In the genomic region with DNA sequence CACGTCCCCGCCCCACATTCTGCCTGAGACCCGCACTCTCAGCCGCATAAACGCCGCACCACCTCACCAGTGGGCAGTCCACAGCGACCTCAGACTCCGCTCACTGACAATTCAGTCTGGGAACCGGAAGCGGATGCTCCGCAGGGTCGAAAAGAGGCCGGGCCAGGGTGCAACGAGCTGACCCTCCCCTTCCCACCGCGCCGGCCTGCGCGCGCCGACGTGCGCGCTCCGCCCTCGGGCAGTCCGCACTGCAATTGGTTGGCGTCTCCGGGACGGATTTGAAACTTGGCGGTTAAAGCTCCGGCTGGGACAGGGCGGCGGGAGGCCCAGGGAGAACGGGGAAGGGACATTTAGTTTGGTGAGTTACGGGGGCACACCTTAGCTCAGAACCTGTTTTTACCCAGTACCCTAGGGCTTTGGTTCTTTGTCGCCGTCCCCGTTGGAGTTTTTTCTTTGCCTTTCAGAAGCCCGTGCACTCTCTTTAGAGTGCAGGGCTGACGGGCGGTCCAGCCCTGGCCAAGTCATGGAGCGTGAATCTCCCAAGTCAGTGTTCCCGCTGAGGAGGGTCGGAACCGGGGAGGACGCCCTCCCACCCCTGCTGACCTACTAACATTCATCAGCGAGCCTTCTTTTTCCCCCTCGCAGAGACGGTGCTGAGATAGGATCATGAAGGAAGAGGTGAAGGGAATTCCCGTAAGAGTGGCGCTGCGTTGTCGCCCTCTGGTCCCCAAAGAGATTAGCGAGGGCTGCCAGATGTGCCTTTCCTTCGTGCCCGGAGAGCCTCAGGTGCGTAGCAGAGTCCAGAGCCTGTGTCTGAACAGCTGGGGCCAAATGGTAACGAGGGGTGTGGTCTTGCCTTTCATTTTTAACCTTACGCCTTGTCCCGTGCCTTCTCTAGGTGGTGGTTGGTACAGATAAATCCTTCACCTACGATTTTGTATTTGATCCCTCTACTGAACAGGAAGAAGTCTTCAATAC, we compare ENCODE assay signal across 8 cellular contexts. TPM values are rescaled to one million over a fixed set of nuclear protein-coding genes. Genes with fewer than 3 reads are reported as not detected.
DNase-seq lines count a peak whose midpoint lies in the region; ATAC-seq, FAIRE-seq and TF ChIP-seq lines count a peak whose summit lies in the region.

Gene KIF4A, plus strand, starts transcription at position 312 of the 978 bp plus-strand sequence. Its CDS starts 355 bp downstream, at position 667.
A gene with protein sequence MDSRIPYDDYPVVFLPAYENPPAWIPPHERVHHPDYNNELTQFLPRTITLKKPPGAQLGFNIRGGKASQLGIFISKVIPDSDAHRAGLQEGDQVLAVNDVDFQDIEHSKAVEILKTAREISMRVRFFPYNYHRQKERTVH (minus strand): TSS at position 135 of the 978 bp plus-strand sequence. CDS start 586 bp downstream, outside the sequence.

- H3K36me3 ChIP-seq in fibroblast of lung (ENCODE audit: control insufficient read depth, insufficient read depth, low read length): peaks cover 3% of the 10 kb centered on the region

- H3K9me3 Mint-ChIP-seq in IgD-negative memory B cell (no peaks in the 10 kb centered on the region), natural killer cell (no peaks in the 10 kb centered on the region)
- no peaks in the 10 kb centered on the region for H3K9me3 Mint-ChIP-seq in activated T-helper 1 cell treated with anti-CD3 and anti-CD28 coated beads, Interleukin-12 subunit alpha, Interleukin-12 subunit beta, Interleukin-2, Interleukin-4 antibody, amounts not matched to agents 30 ng/mL and 10 ng/mL and 1 ng/mL, durations not matched to agents 14 hours and 24 hours and 36 hours

- TF ChIP-seq CTCF in fibroblast of lung (conservative IDR thresholded peaks at IDR 0.05 in 1 of 2, IDR thresholded peaks at IDR 0.05 in 1 of 2; ENCODE audit: low read depth in 1 of 2, low read length in 2 of 2): no peak
- no peak for TF ChIP-seq CTCF in natural killer cell (IDR thresholded peaks at IDR 0.05)

- H3K27me3 Mint-ChIP-seq in IgD-negative memory B cell: peaks cover 6% of the 10 kb centered on the region
- no peaks in the 10 kb centered on the region for H3K27me3 Mint-ChIP-seq in activated T-helper 1 cell treated with anti-CD3 and anti-CD28 coated beads, Interleukin-12 subunit alpha, Interleukin-12 subunit beta, Interleukin-2, Interleukin-4 antibody, amounts not matched to agents 30 ng/mL and 10 ng/mL and 1 ng/mL, durations not matched to agents 14 hours and 24 hours and 36 hours (ENCODE audit: insufficient read depth)
- no peaks in the 10 kb centered on the region for H3K27me3 Mint-ChIP-seq in natural killer cell (ENCODE audit: low read depth in 2 of 2)

- H3K4me3 Mint-ChIP-seq in IgD-negative memory B cell (peak within 1 kb of the TSS; percentile 73 to 95 (median 89)), natural killer cell (peak within 1 kb of the TSS; percentile 86)
- H3K4me3 Mint-ChIP-seq in activated T-helper 1 cell treated with anti-CD3 and anti-CD28 coated beads, Interleukin-12 subunit alpha, Interleukin-12 subunit beta, Interleukin-2, Interleukin-4 antibody, amounts not matched to agents 30 ng/mL and 10 ng/mL and 1 ng/mL, durations not matched to agents 14 hours and 24 hours and 36 hours: peak within 1 kb of the TSS; percentile 92

- peak within 1 kb of the TSS; percentile 74 for H3K27ac ChIP-seq in fibroblast of lung (ENCODE audit: insufficient read depth, low read length)

- H3K27ac Mint-ChIP-seq in IgD-negative memory B cell (peak within 1 kb of the TSS; percentile 31 to 87 (median 56)), natural killer cell (peak within 1 kb of the TSS; percentile 72 to 86)
- peak within 1 kb of the TSS; percentile 72 for H3K27ac Mint-ChIP-seq in activated T-helper 1 cell treated with anti-CD3 and anti-CD28 coated beads, Interleukin-12 subunit alpha, Interleukin-12 subunit beta, Interleukin-2, Interleukin-4 antibody, amounts not matched to agents 30 ng/mL and 10 ng/mL and 1 ng/mL, durations not matched to agents 14 hours and 24 hours and 36 hours

- intact Hi-C loops in activated T-helper 1 cell treated with anti-CD3 and anti-CD28 coated beads, Interleukin-12 subunit alpha, Interleukin-12 subunit beta, Interleukin-2, Interleukin-4 antibody, amounts not matched to agents 30 ng/mL and 10 ng/mL and 1 ng/mL, durations not matched to agents 14 hours and 24 hours and 36 hours (cut with micrococcal nuclease): loop anchor here (1.0 to 5.0 kb wide), 3 partner anchors 47 to 375 kb away; no protein-coding TSS in a partner anchor
- intact Hi-C loops in natural killer cell (cut with micrococcal nuclease): loop anchor here (2.0 kb wide), 1 partner anchor 145 kb away; no protein-coding TSS in a partner anchor

- H2AFZ ChIP-seq in fibroblast of lung (ENCODE audit: low read length): peak within 1 kb of the TSS; percentile 80

- peak; percentile 62 for FAIRE-seq in RCC 7860 (lab: Jason Lieb, UNC)

- H3K4me3 ChIP-seq in fibroblast of lung (replicated peaks in 1 of 4; ENCODE audit: control extremely low read depth in 1 of 4, insufficient read depth in 1 of 4, low read depth in 3 of 4, low read length in 4 of 4): peak within 1 kb of the TSS; percentile 62 to 89 (median 73)

- H3K4me1 Mint-ChIP-seq in IgD-negative memory B cell (peaks cover 3 to 12% (median 10%) of the 10 kb centered on the region in 3 donors), natural killer cell (peaks cover 0 to 6% of the 10 kb centered on the region in 2 donors)
- H3K4me1 Mint-ChIP-seq in activated T-helper 1 cell treated with anti-CD3 and anti-CD28 coated beads, Interleukin-12 subunit alpha, Interleukin-12 subunit beta, Interleukin-2, Interleukin-4 antibody, amounts not matched to agents 30 ng/mL and 10 ng/mL and 1 ng/mL, durations not matched to agents 14 hours and 24 hours and 36 hours (ENCODE audit: low read depth): peaks cover 19% of the 10 kb centered on the region

- H3K9me3 ChIP-seq in fibroblast of lung (ENCODE audit: control insufficient read depth, insufficient read depth, low read depth, low read length): no peaks in the 10 kb centered on the region

- ATAC-seq in GM21576 (IDR thresholded peaks at IDR 0.05; ENCODE audit: unreplicated experiment) (peak; percentile 94), natural killer cell (peak; percentile 99 to 100 (median 99))

- DNase-seq in DMS79 (lab: John Stamatoyannopoulos, UW) (peak; percentile 48), RCC 7860 (ENCODE audit: low spot score) (peak; percentile 64), fibroblast of lung (ENCODE audit: low read depth in 2 of 2) (peak; percentile 77 to 79), natural killer cell (peak; percentile 73)
- peak; percentile 81 for DNase-seq in activated T-helper 1 cell treated with anti-CD3 and anti-CD28 coated beads, Interleukin-12 subunit alpha, Interleukin-12 subunit beta, Interleukin-2, Interleukin-4 antibody, amounts not matched to agents 30 ng/mL and 10 ng/mL and 1 ng/mL, durations not matched to agents 14 hours and 24 hours and 36 hours (ENCODE audit: low spot score)
- DNase-seq in stimulated activated naive CD4-positive, alpha-beta T cell (lab: John Stamatoyannopoulos, UW): peak; percentile 39 to 64 (median 50)

- H3K4me1 ChIP-seq in fibroblast of lung (ENCODE audit: control insufficient read depth, extremely low read depth, insufficient read depth, low read length): no peaks in the 10 kb centered on the region

- H3K27me3 ChIP-seq in fibroblast of lung (ENCODE audit: control insufficient read depth, insufficient read depth, low read length): no peaks in the 10 kb centered on the region

- H4K20me1 ChIP-seq in fibroblast of lung (ENCODE audit: control insufficient read depth, extremely low read depth, insufficient read depth, low read length): no peaks in the 10 kb centered on the region

- peak within 1 kb of the TSS; percentile 85 for H3K4me2 ChIP-seq in fibroblast of lung (ENCODE audit: extremely low read depth, insufficient read depth, low read length)

- peak within 1 kb of the TSS; percentile 53 for H3K9ac ChIP-seq in fibroblast of lung (ENCODE audit: insufficient read depth, low read length)

- H3K79me2 ChIP-seq in fibroblast of lung (ENCODE audit: control insufficient read depth, insufficient read depth, low read length): peaks cover 44% of the 10 kb centered on the region

- H3K36me3 Mint-ChIP-seq in IgD-negative memory B cell (no peaks in the 10 kb centered on the region), natural killer cell (no peaks in the 10 kb centered on the region)
- H3K36me3 Mint-ChIP-seq in activated T-helper 1 cell treated with anti-CD3 and anti-CD28 coated beads, Interleukin-12 subunit alpha, Interleukin-12 subunit beta, Interleukin-2, Interleukin-4 antibody, amounts not matched to agents 30 ng/mL and 10 ng/mL and 1 ng/mL, durations not matched to agents 14 hours and 24 hours and 36 hours (ENCODE audit: low read depth): peaks cover 15% of the 10 kb centered on the region

RNA-seq across cellular contexts. Expression of gene KIF4A, which starts in this region (rescaled TPM):
- polyA plus RNA-seq in IgD-negative memory B cell (not detected), fibroblast of lung (7.1 and 23.0 TPM in 2 replicates)
- 18.7 and 19.4 TPM in 2 replicates for total RNA-seq in activated T-helper 1 cell treated with anti-CD3 and anti-CD28 coated beads, Interleukin-12 subunit alpha, Interleukin-12 subunit beta, Interleukin-2, Interleukin-4 antibody, amounts not matched to agents 30 ng/mL and 10 ng/mL and 1 ng/mL, durations not matched to agents 14 hours and 24 hours and 36 hours
- total RNA-seq in fibroblast of lung (1.8 and 5.6 TPM in 2 replicates), natural killer cell (1 to 10 TPM in 1 of 3 donors, under 1 TPM in 2; 0.53 to 1.3 (median 0.79) TPM)
- 4.9 and 17.6 TPM in 2 replicates for polyA plus RNA-seq in fibroblast of lung (2012)
- polyA minus RNA-seq in fibroblast of lung (ENCODE audit: low replicate concordance): 1.8 and 9.4 TPM in 2 replicates

RNA-seq across cellular contexts. Expression of the second gene that starts in this region (rescaled TPM):
- polyA plus RNA-seq in IgD-negative memory B cell (24.0 TPM), fibroblast of lung (142 and 143 TPM in 2 replicates)
- total RNA-seq in activated T-helper 1 cell treated with anti-CD3 and anti-CD28 coated beads, Interleukin-12 subunit alpha, Interleukin-12 subunit beta, Interleukin-2, Interleukin-4 antibody, amounts not matched to agents 30 ng/mL and 10 ng/mL and 1 ng/mL, durations not matched to agents 14 hours and 24 hours and 36 hours: 28.7 and 31.9 TPM in 2 replicates
- total RNA-seq in fibroblast of lung (45.7 and 53.3 TPM in 2 replicates), natural killer cell (10 to 100 TPM; 16.7 to 22.3 (median 17.0) TPM)
- 98.5 and 104 TPM in 2 replicates for polyA plus RNA-seq in fibroblast of lung (2012)
- 69.2 and 79.0 TPM in 2 replicates for polyA minus RNA-seq in fibroblast of lung (ENCODE audit: low replicate concordance)

Comparison
In these comparisons a context has a peak if more than half of its experiments do, and no peak if none do; other contexts are left out.
1. Peak in every context shown above with its lines: DNase-seq, ATAC-seq, H3K4me3 ChIP-seq and H3K27ac ChIP-seq.